14 cellular contexts compared by ENCODE assay signal in genomic region chr6:134373966-134374365, GRCh38. TPM values are rescaled to one million over a fixed set of nuclear protein-coding genes. Genes with fewer than 3 reads are reported as not detected.
A peak's percentile ranks its signal among the peaks of the same experiment; 100 is the strongest.
DNase-seq lines count a peak whose midpoint lies in the region; ATAC-seq, FAIRE-seq and TF ChIP-seq lines count a peak whose summit lies in the region.
"Had no signal": no experiment of that assay in that cellular context is flagged by ENCODE, and none has a peak within 500 bp of the region (broad histone marks: within the 10 kb centered on the region; RNA-seq: fewer than 3 reads in every experiment).

No MANE protein-coding gene starts in this region.

- BruUV-seq in IMR-90 (replicated peaks; lab: Mats Ljungman, UMichigan) = no TSS peak
- no TSS peak for BruUV-seq in mammary epithelial cell (replicated peaks; lab: Mats Ljungman, UMichigan)

- dilution Hi-C loops in IMR-90 (cut with HindIII; ENCODE audit: low sequenced_read_pairs, unreplicated experiment) (no loop called here), mammary epithelial cell (cut with HindIII; ENCODE audit: low sequenced_read_pairs) (no loop called here)

- H2AFZ ChIP-seq in ACC112 (ENCODE audit: low read length, unreplicated experiment) = no peak overlapping the region
- no peak overlapping the region for H2AFZ ChIP-seq in IMR-90 (replicated peaks; ENCODE audit: low read length, poor library complexity)
- peak overlapping the region; percentile 47 for H2AFZ ChIP-seq in parathyroid adenoma
- no peak overlapping the region for H2AFZ ChIP-seq in mammary epithelial cell (ENCODE audit: low read depth, low read length)

- TF ChIP-seq CTCF in IMR-90 (conservative IDR thresholded peaks at IDR 0.05; ENCODE audit: low read depth, low read length) (no peak), coronary artery (IDR thresholded peaks at IDR 0.05) (no peak), parathyroid adenoma (IDR thresholded peaks at IDR 0.05) (no peak), lower leg skin (IDR thresholded peaks at IDR 0.05) (no peak), mammary epithelial cell (conservative IDR thresholded peaks at IDR 0.05 in 1 of 2, IDR thresholded peaks at IDR 0.05 in 1 of 2; ENCODE audit: extremely low read depth in 1 of 2, insufficient read depth in 1 of 2, low read depth in 1 of 2, low read length in 2 of 2) (no peak)

- H2BK20ac ChIP-seq in IMR-90 (ENCODE audit: low read depth, low read length) = peak overlapping the region; percentile 85

- peak overlapping the region; percentile 91 for H2BK120ac ChIP-seq in IMR-90 (ENCODE audit: low read depth, low read length)

- DNase-seq in IMR-90 (no peak), coronary artery (ENCODE audit: low spot score) (no peak), NCI-H2196 (lab: John Stamatoyannopoulos, UW; ENCODE audit: unreplicated experiment) (no peak), lower leg skin (ENCODE audit: low spot score in 2 of 2) (no peak), mammary epithelial cell (no peak), frontal cortex (ENCODE audit: low spot score in 2 of 2) (no peak)
- DNase-seq: activated CD4-positive, alpha-beta T cell treated with anti-CD3 and anti-CD28 coated beads, Interleukin-2, amount 10 ng/mL, durations not matched to agents 7 days and 5 days; activated T-cell treated with anti-CD3 and anti-CD28 coated beads, Interleukin-2, amount 50 U/mL, for 4 hours; hippocampal formation; NCI-H2081 treated with DMSO at 0.1 percent for 48 hours; SHP77 treated with DMSO at 0.1 percent for 48 hours; stimulated activated naive CD4-positive, alpha-beta T cell had no signal

- ATAC-seq in IMR-90 (ENCODE audit: low read depth) = no peak

- H3K4me1 ChIP-seq in ACC112 (ENCODE audit: control insufficient read depth, insufficient read depth, low read length, unreplicated experiment) (peaks cover 22% of the 10 kb centered on the region), IMR-90 (ENCODE audit: control insufficient read depth, insufficient read depth, low read length) (peaks cover 9% of the 10 kb centered on the region), parathyroid adenoma (peaks cover 22% of the 10 kb centered on the region), mammary epithelial cell (ENCODE audit: insufficient read depth, low read length) (peaks cover 40% of the 10 kb centered on the region)

- TF ChIP-seq RAD21 in IMR-90 (IDR thresholded peaks at IDR 0.05; ENCODE audit: low read length) = no peak

- H3K27ac ChIP-seq in ACC112 (ENCODE audit: low read depth, low read length) (peak overlapping the region; percentile 93), IMR-90 (ENCODE audit: insufficient read depth, low read length) (peak overlapping the region; percentile 85; the same call in 1 of the 2 replicates), coronary artery (peak overlapping the region; percentile 57 to 70), parathyroid adenoma (peak overlapping the region; percentile 76), mammary epithelial cell (ENCODE audit: insufficient read depth, low read depth, low read length) (no peak overlapping the region)

- peak overlapping the region; percentile 93 for H4K5ac ChIP-seq in IMR-90 (ENCODE audit: low read depth, low read length)

- peak overlapping the region; percentile 75; the same call in 1 of the 2 replicates for H3K4ac ChIP-seq in IMR-90 (ENCODE audit: low read depth, low read length)

- H3K56ac ChIP-seq in IMR-90 (ENCODE audit: extremely low read depth, insufficient read depth, low read length) = no peak overlapping the region

- intact Hi-C loops in IMR-90 (cut with micrococcal nuclease) = no loop called here
- intact Hi-C loops in lower leg skin (cut with DNase I; ENCODE audit: low total_unique reads) = no loop called here
- intact Hi-C loops in mammary epithelial cell (cut with micrococcal nuclease) = loop anchor here (5.0 kb wide), 1 partner anchor 197 kb away; no protein-coding TSS in a partner anchor

- peak overlapping the region; percentile 78 for H4K91ac ChIP-seq in IMR-90 (ENCODE audit: insufficient read depth, low read depth, low read length)

- TF ChIP-seq POLR2A in IMR-90 (IDR thresholded peaks at IDR 0.05; ENCODE audit: low read depth, low read length) (no peak), lower leg skin (IDR thresholded peaks at IDR 0.05) (no peak)

- H2AK9ac ChIP-seq in IMR-90 (replicated peaks; ENCODE audit: low read depth, low read length, poor library complexity) = no peak overlapping the region

- no peak for FAIRE-seq in frontal cortex (lab: Jason Lieb, UNC)

- H2BK15ac ChIP-seq in IMR-90 (ENCODE audit: low read depth, low read length) = peak overlapping the region; percentile 87; the same call in 2 of the 3 replicates

- peak overlapping the region; percentile 48 to 74 for H4K8ac ChIP-seq in IMR-90 (ENCODE audit: low read depth in 2 of 2, low read length in 2 of 2)

- H3K9me3 ChIP-seq in IMR-90 (ENCODE audit: control insufficient read depth, insufficient read depth, low read length) = no peaks in the 10 kb centered on the region
- H3K9me3 ChIP-seq in parathyroid adenoma (ENCODE audit: control insufficient read depth, low read length) = no peaks in the 10 kb centered on the region
- H3K9me3 ChIP-seq in mammary epithelial cell (replicated peaks; ENCODE audit: insufficient read depth, low read length) = no peaks in the 10 kb centered on the region

- no peak overlapping the region for H3K23ac ChIP-seq in IMR-90 (ENCODE audit: low read depth, low read length)

- in situ Hi-C loops in IMR-90 (cut with MboI; ENCODE audit: low sequenced_read_pairs) = no loop called here
- in situ Hi-C loops in mammary epithelial cell (cut with MboI; ENCODE audit: low sequenced_read_pairs in 2 of 2) = no loop called here

- no peaks in the 10 kb centered on the region for H3K79me1 ChIP-seq in IMR-90 (ENCODE audit: low read depth in 1 of 2, low read length in 2 of 2)

- WGBS in IMR-90 (ENCODE audit: extremely low coverage in 2 of 2, insufficient read length in 1 of 2), 2 experiments = no CpG with 5 or more reads among the region's 5 CpGs
- 79 to 93% methylated on average over 5 of the region's 5 CpGs for WGBS in lower leg skin, 2 donors
- 100% methylated on average over 5 of the region's 5 CpGs for WGBS in mammary epithelial cell (ENCODE audit: low coverage, missing lambda C conversion rate)

- POLR2A ChIA-PET in IMR-90 (lab: Charles Lee; ENCODE audit: unreplicated experiment) = interaction anchor here (0.6 kb wide), 1 partner anchor 198 kb away, joined by 3 read pairs; no protein-coding TSS in a partner anchor

- H3K36me3 ChIP-seq in ACC112 (ENCODE audit: insufficient read depth, low read length) (no peaks in the 10 kb centered on the region), IMR-90 (ENCODE audit: control insufficient read depth, insufficient read depth, low read length) (no peaks in the 10 kb centered on the region), parathyroid adenoma (ENCODE audit: control insufficient read depth, insufficient read depth, low read length) (no peaks in the 10 kb centered on the region), mammary epithelial cell (ENCODE audit: insufficient read depth, low read length) (no peaks in the 10 kb centered on the region)

- no peak overlapping the region for H3K4me3 ChIP-seq in ACC112 (ENCODE audit: low read depth, low read length)
- H3K4me3 ChIP-seq in IMR-90 (ENCODE audit: insufficient read depth, low read depth, low read length) = no peak overlapping the region
- no peak overlapping the region for H3K4me3 ChIP-seq in coronary artery
- H3K4me3 ChIP-seq in parathyroid adenoma (ENCODE audit: low read depth, low read length) = no peak overlapping the region
- H3K4me3 ChIP-seq in lower leg skin (ENCODE audit: low read depth, poor library complexity, severe bottlenecking) = no peak overlapping the region
- H3K4me3 ChIP-seq in mammary epithelial cell (replicated peaks in 1 of 3; ENCODE audit: insufficient read depth in 1 of 3, low read depth in 2 of 3, low read length in 3 of 3) = no peak overlapping the region

- H3K18ac ChIP-seq in IMR-90 (ENCODE audit: low read depth, low read length) = peak overlapping the region; percentile 94

- peaks cover 4% of the 10 kb centered on the region; the same call in 1 of the 2 replicates for H3K9me1 ChIP-seq in IMR-90 (ENCODE audit: insufficient read depth, low read length)

- no peaks in the 10 kb centered on the region for H3K79me2 ChIP-seq in ACC112 (ENCODE audit: control insufficient read depth, insufficient read depth, low read length, unreplicated experiment)
- no peaks in the 10 kb centered on the region for H3K79me2 ChIP-seq in parathyroid adenoma
- H3K79me2 ChIP-seq in mammary epithelial cell (ENCODE audit: insufficient read depth, low read length) = no peaks in the 10 kb centered on the region

- H2AK5ac ChIP-seq in IMR-90 (ENCODE audit: low read depth, low read length) = peak overlapping the region; percentile 58

- no peaks in the 10 kb centered on the region for H3K27me3 ChIP-seq in ACC112 (ENCODE audit: insufficient read depth, low read length)
- H3K27me3 ChIP-seq in IMR-90 (ENCODE audit: control insufficient read depth, insufficient read depth, low read length) = no peaks in the 10 kb centered on the region
- no peaks in the 10 kb centered on the region for H3K27me3 ChIP-seq in parathyroid adenoma (ENCODE audit: control insufficient read depth, insufficient read depth, low read length)
- H3K27me3 ChIP-seq in mammary epithelial cell (ENCODE audit: insufficient read depth, low read length) = no peaks in the 10 kb centered on the region

- H3K4me2 ChIP-seq in IMR-90 (ENCODE audit: low read depth, low read length) = no peak overlapping the region
- no peak overlapping the region for H3K4me2 ChIP-seq in parathyroid adenoma (ENCODE audit: low read length)
- H3K4me2 ChIP-seq in mammary epithelial cell (ENCODE audit: insufficient read depth, low read depth, low read length) = no peak overlapping the region

- H4K20me1 ChIP-seq in IMR-90 (ENCODE audit: insufficient read depth, low read length) (no peaks in the 10 kb centered on the region), mammary epithelial cell (ENCODE audit: insufficient read depth, low read length) (no peaks in the 10 kb centered on the region)

- H2BK5ac ChIP-seq in IMR-90 (ENCODE audit: low read depth, low read length, poor library complexity, severe bottlenecking) = peak overlapping the region; percentile 81

- peak overlapping the region; percentile 71; the same call in 1 of the 2 replicates for H3K14ac ChIP-seq in IMR-90 (replicated peaks; ENCODE audit: low read depth, low read length)

- H3K9ac ChIP-seq in IMR-90 (ENCODE audit: low read depth, low read length) (no peak overlapping the region), parathyroid adenoma (no peak overlapping the region), mammary epithelial cell (ENCODE audit: insufficient read depth, low read length) (no peak overlapping the region)

- CTCF ChIA-PET in IMR-90 (lab: Yijun Ruan, JAX) = interaction anchor here (0.9 to 1.1 kb wide), 2 partner anchors 18 to 196 kb away, joined by 3 read pairs; no protein-coding TSS in a partner anchor
- CTCF ChIA-PET in mammary epithelial cell (lab: Charles Lee; ENCODE audit: low non-redundant PET) = no interaction called here

RNA-seq across cellular contexts. Expression of gene SGK1, which starts 56.1 kb away (rescaled TPM):
- total RNA-seq in IMR-90 (2012; rRNA removed) (121 and 211 TPM in 2 replicates), lower leg skin (100 to 1,000 TPM in 3 of 4 donors, 10 to 100 TPM in 1; 95.1 to 919 (median 248) TPM), mammary epithelial cell (100 to 1,000 TPM in 1 of 2 donors, 10 to 100 TPM in 1; 84.5 to 755 TPM), frontal cortex (54.6 TPM)
- polyA plus RNA-seq in IMR-90 (2012; rRNA removed) (255 and 410 TPM in 2 replicates), mammary epithelial cell (130 TPM)
- 111 and 118 TPM in 2 replicates for polyA plus RNA-seq in IMR-90 (2012; cell fraction: cytosol; rRNA removed)
- polyA plus RNA-seq in IMR-90 (2012; cell fraction: nucleus; rRNA removed; ENCODE audit: low replicate concordance) = 701 and 2,036 TPM in 2 replicates
- polyA minus RNA-seq in mammary epithelial cell = 255 TPM
